ENCODE assay signal across 27 cellular contexts in genomic region chr6:164045082-164045481, GRCh38.
"Had no signal": no experiment of that assay in that cellular context is flagged by ENCODE, and none has a peak within 500 bp of the region (broad histone marks: within the 10 kb centered on the region; RNA-seq: fewer than 3 reads in every experiment).

No MANE protein-coding gene starts in this region.

- H3K9me3 Mint-ChIP-seq: natural killer cell had no signal

- H3K27me3 Mint-ChIP-seq: progenitor cell of endocrine pancreas; stimulated activated memory B cell treated with anti-CD40 and anti-IgM and Interleukin-4, amounts not matched to agents 10 μg/mL and 1 μg/mL and 100 μg/mL, for 72 hours had no signal

- DNase-seq: islet precursor cell; left cardiac atrium; lower lobe of right lung; mammary epithelial cell; mesenchymal stem cell; natural killer cell; nephron progenitor cell; occipital lobe; right lobe of liver; stimulated activated CD4-positive, alpha-beta T cell treated with anti-CD3 and anti-CD28 coated beads, Interleukin-1b, Interleukin-23, amount 100 ng/mL, for 48 hours; stimulated activated CD4-positive, alpha-beta T cell treated with anti-CD3 and anti-CD28 coated beads, Interleukin-2, amount 100 ng/mL, for 48 hours; stimulated activated CD4-positive, alpha-beta T cell treated with anti-CD3 and anti-CD28 coated beads, Interleukin-4, amount 100 ng/mL, for 4 hours; stimulated activated CD8-positive, alpha-beta memory T cell treated with anti-CD3 and anti-CD28 coated beads, Interleukin-4, amount 100 ng/mL, for 48 hours; stimulated activated naive CD8-positive, alpha-beta T cell treated with anti-CD3 and anti-CD28 coated beads, Interleukin-15, Interleukin-2, amounts not matched to agents 100 U/mL and 50 U/mL, for 24 hours; stomach; testis; thyroid gland; trophoblast cell; upper lobe of right lung had no signal

- H3K4me1 ChIP-seq: lower lobe of right lung, neural progenitor cell, right atrium auricular region, right lobe of liver, stomach, testis, thyroid gland, upper lobe of right lung had no signal

- H3K27ac Mint-ChIP-seq: natural killer cell; nephron progenitor cell; neural progenitor cell; progenitor cell of endocrine pancreas; stimulated activated memory B cell treated with anti-CD40 and anti-IgM and Interleukin-4, amounts not matched to agents 10 μg/mL and 1 μg/mL and 100 μg/mL, for 72 hours had no signal

- H3K9me3 ChIP-seq: lower lobe of right lung, neutrophil, right atrium auricular region, right lobe of liver, testis, thyroid gland, upper lobe of right lung had no signal

- H3K4me1 Mint-ChIP-seq: nephron progenitor cell; neural progenitor cell; stimulated activated memory B cell treated with anti-CD40 and anti-IgM and Interleukin-4, amounts not matched to agents 10 μg/mL and 1 μg/mL and 100 μg/mL, for 72 hours had no signal

- ATAC-seq: left cardiac atrium; left lobe of liver; lower lobe of right lung; natural killer cell; right lobe of liver; stimulated activated memory B cell treated with anti-CD40 and anti-IgM and Interleukin-4, amounts not matched to agents 10 μg/mL and 1 μg/mL and 100 μg/mL, for 72 hours; stimulated activated naive CD8-positive, alpha-beta T cell treated with anti-CD3 and anti-CD28 coated beads, Interleukin-15, Interleukin-2, amounts not matched to agents 100 U/mL and 50 U/mL, for 24 hours; upper lobe of right lung had no signal

- H3K4me3 ChIP-seq: hepatocyte, lower lobe of right lung, neural progenitor cell, right atrium auricular region, right lobe of liver, smooth muscle cell, stomach, testis, thyroid gland, upper lobe of right lung had no signal

- H3K4me3 Mint-ChIP-seq: natural killer cell; nephron progenitor cell; neural progenitor cell; stimulated activated memory B cell treated with anti-CD40 and anti-IgM and Interleukin-4, amounts not matched to agents 10 μg/mL and 1 μg/mL and 100 μg/mL, for 72 hours had no signal

- H3K27ac ChIP-seq: hepatocyte, lower lobe of right lung, neural progenitor cell, neutrophil, right atrium auricular region, right lobe of liver, stomach, testis, thyroid gland, upper lobe of right lung had no signal

- H3K27me3 ChIP-seq: hepatocyte, neural progenitor cell, neutrophil, right atrium auricular region, right lobe of liver, stomach, testis, thyroid gland, upper lobe of right lung had no signal

- H3K36me3 ChIP-seq: lower lobe of right lung, neural progenitor cell, neutrophil, right atrium auricular region, right lobe of liver, stomach, thyroid gland, upper lobe of right lung had no signal

- H3K36me3 Mint-ChIP-seq: natural killer cell; stimulated activated memory B cell treated with anti-CD40 and anti-IgM and Interleukin-4, amounts not matched to agents 10 μg/mL and 1 μg/mL and 100 μg/mL, for 72 hours had no signal
